In genomic region chr19:10812902-10813404, GRCh38 we compare ENCODE assay signal across 8 cellular contexts. TPM values are rescaled to one million over a fixed set of nuclear protein-coding genes. Genes with fewer than 3 reads are reported as not detected.
DNase-seq lines count a peak whose midpoint lies in the region; ATAC-seq and TF ChIP-seq lines count a peak whose summit lies in the region.

No MANE protein-coding gene starts in this region.

- H2BK120ac ChIP-seq in H9 (ENCODE audit: low read depth, low read length, poor library complexity, severe bottlenecking), result no peak overlapping the region

- no peak overlapping the region for H3K14ac ChIP-seq in H9 (ENCODE audit: insufficient read depth, low read length)

- H3K9me3 ChIP-seq in H9 (ENCODE audit: control insufficient read depth, low read depth, low read length), result no peaks in the 10 kb centered on the region

- H2BK20ac ChIP-seq in H9 (ENCODE audit: low read depth, low read length, poor library complexity, severe bottlenecking), result no peak overlapping the region

- H4K5ac ChIP-seq in H9 (ENCODE audit: insufficient read length, low read depth, low read length), result no peak overlapping the region

- H3K4me1 Mint-ChIP-seq in H9 (peaks cover 0 to 4% of the 10 kb centered on the region in 2 experiments; a peak in 1 of 4 replicates), endothelial cell (ENCODE audit: unreplicated experiment) (peaks cover 7% of the 10 kb centered on the region), nephron progenitor cell (peaks cover 15% of the 10 kb centered on the region)

- no CpG with 5 or more reads among the region's 9 CpGs for WGBS in H9 (ENCODE audit: extremely low coverage, insufficient read length, low lambda C conversion rate)

- no peak overlapping the region for H3K18ac ChIP-seq in H9 (ENCODE audit: insufficient read length, low read depth, low read length)

- H4K91ac ChIP-seq in H9 (ENCODE audit: insufficient read length, low read depth, low read length), result no peak overlapping the region

- H3K27me3 ChIP-seq in H9 (ENCODE audit: insufficient read depth, low read length), result no peaks in the 10 kb centered on the region

- no peak overlapping the region for H3K23ac ChIP-seq in H9 (ENCODE audit: insufficient read length, low read depth, low read length)

- no peak overlapping the region for H2AK5ac ChIP-seq in H9 (ENCODE audit: insufficient read length, low read length)

- H2BK5ac ChIP-seq in H9 (ENCODE audit: insufficient read length, low read length), result no peak overlapping the region

- no peaks in the 10 kb centered on the region for H3K79me1 ChIP-seq in H9 (ENCODE audit: insufficient read depth, low read depth, low read length, poor library complexity, severe bottlenecking)

- H4K20me1 ChIP-seq in H9 (ENCODE audit: control insufficient read depth, insufficient read depth, insufficient read length), result no peaks in the 10 kb centered on the region

- ATAC-seq in SK-N-SH treated with all-trans-retinoic acid at 6 μM for 48 hours (peak; percentile 86), GM21515 (IDR thresholded peaks at IDR 0.05; ENCODE audit: unreplicated experiment) (no peak), HG03135 (IDR thresholded peaks at IDR 0.05; ENCODE audit: unreplicated experiment) (no peak)

- H2BK15ac ChIP-seq in H9 (ENCODE audit: low read depth, low read length), result no peak overlapping the region

- no peak overlapping the region for H4K8ac ChIP-seq in H9 (replicated peaks; ENCODE audit: insufficient read length, low read depth, low read length)

- peaks cover 16 to 47% (median 32%) of the 10 kb centered on the region in 3 experiments for H3K36me3 Mint-ChIP-seq in H9 (ENCODE audit: insufficient read depth in 1 of 3, low read depth in 3 of 3)
- peaks cover 29% of the 10 kb centered on the region for H3K36me3 Mint-ChIP-seq in endothelial cell (ENCODE audit: low read depth, unreplicated experiment)
- H3K36me3 Mint-ChIP-seq in nephron progenitor cell (ENCODE audit: low read depth), result peaks cover 35% of the 10 kb centered on the region

- no peak overlapping the region for H3K4me3 Mint-ChIP-seq in H9
- peak overlapping the region; percentile 75 for H3K4me3 Mint-ChIP-seq in endothelial cell (ENCODE audit: unreplicated experiment)
- no peak overlapping the region for H3K4me3 Mint-ChIP-seq in nephron progenitor cell

- H2BK12ac ChIP-seq in H9 (ENCODE audit: insufficient read length, low read depth, low read length), result no peak overlapping the region

- H3K79me2 ChIP-seq in H9 (ENCODE audit: insufficient read depth, low read length), result no peaks in the 10 kb centered on the region

- H3K27ac Mint-ChIP-seq in H9 (peak overlapping the region in 2 of 3 experiments; percentile 66 to 68; a peak in 3 of 7 replicates), endothelial cell (ENCODE audit: unreplicated experiment) (no peak overlapping the region), nephron progenitor cell (peak overlapping the region; percentile 77)

- H3K9me3 Mint-ChIP-seq in H9 (no peaks in the 10 kb centered on the region), endothelial cell (ENCODE audit: unreplicated experiment) (no peaks in the 10 kb centered on the region), nephron progenitor cell (no peaks in the 10 kb centered on the region)

- no peak overlapping the region for H3K27ac ChIP-seq in H9 (ENCODE audit: insufficient read length, low read depth, low read length)

- H3T11ph ChIP-seq in H9 (ENCODE audit: low read length), result no peak overlapping the region

- no peaks in the 10 kb centered on the region for H3K4me1 ChIP-seq in H9 (ENCODE audit: insufficient read depth, low read length)

- H3K23me2 ChIP-seq in H9 (ENCODE audit: insufficient read length, low read depth, low read length, poor library complexity, severe bottlenecking), result no peaks in the 10 kb centered on the region

- H3K9ac ChIP-seq in H9 (ENCODE audit: extremely low read depth, insufficient read length, low read length), result no peak overlapping the region

- H3K4me2 ChIP-seq in H9 (ENCODE audit: insufficient read depth, insufficient read length, low read length), result no peak overlapping the region

- no peaks in the 10 kb centered on the region; the same call in 1 of the 2 replicates for H3K27me3 Mint-ChIP-seq in H9 (ENCODE audit: low read depth)
- H3K27me3 Mint-ChIP-seq in endothelial cell (ENCODE audit: unreplicated experiment), result peaks cover 7% of the 10 kb centered on the region
- H3K27me3 Mint-ChIP-seq in nephron progenitor cell (ENCODE audit: low read depth, poor library complexity), result no peaks in the 10 kb centered on the region

- no peak overlapping the region for H3K4ac ChIP-seq in H9 (ENCODE audit: low read depth, low read length)

- H3K56ac ChIP-seq in H9 (ENCODE audit: insufficient read length, low read depth, low read length), result no peak overlapping the region

- DNase-seq in H9, result no peak
- DNase-seq in endothelial cell (ENCODE audit: low spot score), result no peak
- DNase-seq in nephron progenitor cell, result no peak
- no peak for DNase-seq in NCI-H187 treated with DMSO at 0.1 percent for 48 hours (lab: John Stamatoyannopoulos, UW)
- no peak for DNase-seq in iPS-NIHi11 (ENCODE audit: low spot score)

- TF ChIP-seq CTCF in H9 (conservative IDR thresholded peaks at IDR 0.05) (no peak), endothelial cell (IDR thresholded peaks at IDR 0.05; ENCODE audit: unreplicated experiment) (no peak), nephron progenitor cell (IDR thresholded peaks at IDR 0.05) (no peak)

- no peak overlapping the region for H2AFZ ChIP-seq in H9 (ENCODE audit: low read length)

TF ChIP-seq in SK-N-SH treated with all-trans-retinoic acid at 6 μM for 48 hours, 23 proteins besides CTCF, POLR2A, EP300 and RAD21:
- TF ChIP-seq ZNF8 (CRISPR knock-in tag; IDR thresholded peaks at IDR 0.05), result no peak
- no peak for TF ChIP-seq POU6F1 (CRISPR knock-in tag; IDR thresholded peaks at IDR 0.05; ENCODE audit: borderline replicate concordance, low read depth)

RNA-seq across cellular contexts. Expression of gene TMED1, which starts 23.1 kb away (rescaled TPM):
- total RNA-seq in H9 (2021), result 32.1 and 32.3 TPM in 2 replicates
- 22.1 TPM for total RNA-seq in endothelial cell (ENCODE audit: unreplicated experiment)

RNA-seq across cellular contexts. Expression of gene C19orf38, which starts 35.3 kb away (rescaled TPM):
- total RNA-seq in H9 (2021) (0.20 TPM in 1 of 2 replicates, not detected in the other), endothelial cell (ENCODE audit: unreplicated experiment) (not detected)

RNA-seq across cellular contexts. Expression of gene CARM1, which starts 58.4 kb away (rescaled TPM):
- total RNA-seq in H9 (2021) (111 and 113 TPM in 2 replicates), endothelial cell (ENCODE audit: unreplicated experiment) (63.2 TPM)
